ENCODE assay signal across 27 cellular contexts in genomic region chr11:7376386-7376785, GRCh38.
"Had no signal": no experiment of that assay in that cellular context is flagged by ENCODE, and none has a peak within 500 bp of the region (broad histone marks: within the 10 kb centered on the region; RNA-seq: fewer than 3 reads in every experiment).

No MANE protein-coding gene starts in this region.

- H3K4me1 ChIP-seq: stomach, suprapubic skin, testis, thyroid gland, tibial artery, tibial nerve, transverse colon, upper lobe of left lung, upper lobe of right lung, uterus, vagina had no signal

- DNase-seq: stimulated activated CD4-positive, alpha-beta T cell treated with anti-CD3 and anti-CD28 coated beads, Interleukin-2, amount 100 ng/mL, for 48 hours; stimulated activated CD4-positive, alpha-beta T cell treated with anti-CD3 and anti-CD28 coated beads, Interleukin-4, amount 100 ng/mL, for 1 hour; stimulated activated CD4-positive, alpha-beta T cell treated with anti-CD3 and anti-CD28 coated beads, Interleukin-4, amount 100 ng/mL, for 24 hours; stimulated activated CD4-positive, alpha-beta T cell treated with anti-CD3 and anti-CD28 coated beads, Interleukin-4, amount 100 ng/mL, for 4 hours; stimulated activated CD8-positive, alpha-beta memory T cell treated with anti-CD3 and anti-CD28 coated beads, Interleukin-4, amount 100 ng/mL, for 48 hours; stimulated activated naive B cell treated with anti-CD40 and anti-IgM and Interleukin-4, amounts not matched to agents 10 μg/mL and 1 μg/mL and 100 μg/mL, for 72 hours; stimulated activated naive CD4-positive, alpha-beta T cell; stimulated activated naive CD4-positive, alpha-beta T cell treated with Interleukin-2 at 50 U/mL for 16 hours; stimulated activated naive CD8-positive, alpha-beta T cell treated with anti-CD3 and anti-CD28 coated beads, Interleukin-15, amount 100 ng/mL, for 72 hours; stimulated activated naive CD8-positive, alpha-beta T cell treated with anti-CD3 and anti-CD28 coated beads, Interleukin-15, Interleukin-2, amounts not matched to agents 100 U/mL and 50 U/mL, for 24 hours; stomach; substantia nigra; testis; thyroid gland; tibial artery; transverse colon; trophoblast cell; upper lobe of left lung; upper lobe of right lung; uterus had no signal

- ATAC-seq: stimulated activated effector memory CD8-positive, alpha-beta T cell treated with anti-CD3 and anti-CD28 coated beads, Interleukin-12 subunit alpha, Interleukin-12 subunit beta, amount 100 ng/mL, for 72 hours; stimulated activated memory B cell treated with anti-CD40 and anti-IgM and Interleukin-4, amounts not matched to agents 10 μg/mL and 1 μg/mL and 100 μg/mL, for 72 hours; stimulated activated naive B cell treated with anti-CD40 and anti-IgM and Interleukin-4, amounts not matched to agents 10 μg/mL and 1 μg/mL and 100 μg/mL, for 72 hours; stimulated activated naive CD8-positive, alpha-beta T cell treated with anti-CD3 and anti-CD28 coated beads, Interleukin-15, amount 100 ng/mL, for 72 hours; stimulated activated naive CD8-positive, alpha-beta T cell treated with anti-CD3 and anti-CD28 coated beads, Interleukin-15, Interleukin-2, amounts not matched to agents 100 U/mL and 50 U/mL, for 24 hours; upper lobe of right lung had no signal

- H3K27me3 ChIP-seq: stomach, suprapubic skin, testis, thyroid gland, tibial artery, tibial nerve, transverse colon, upper lobe of left lung, upper lobe of right lung, uterus, vagina had no signal

- FAIRE-seq: urothelium cell line had no signal

- H3K9me3 ChIP-seq: testis, thoracic aorta, thyroid gland, tibial artery, transverse colon, upper lobe of right lung, uterus, vagina had no signal

- H3K36me3 ChIP-seq: stomach, suprapubic skin, thoracic aorta, thyroid gland, tibial artery, tibial nerve, transverse colon, upper lobe of left lung, upper lobe of right lung, uterus, vagina had no signal

- H3K4me3 ChIP-seq: stomach, suprapubic skin, testis, thoracic aorta, thyroid gland, tibial artery, tibial nerve, transverse colon, upper lobe of left lung, upper lobe of right lung, uterus, vagina had no signal

- H3K27ac ChIP-seq: stomach, suprapubic skin, testis, thoracic aorta, thyroid gland, tibial artery, tibial nerve, transverse colon, upper lobe of left lung, upper lobe of right lung, uterus, vagina had no signal
